In the genomic region with DNA sequence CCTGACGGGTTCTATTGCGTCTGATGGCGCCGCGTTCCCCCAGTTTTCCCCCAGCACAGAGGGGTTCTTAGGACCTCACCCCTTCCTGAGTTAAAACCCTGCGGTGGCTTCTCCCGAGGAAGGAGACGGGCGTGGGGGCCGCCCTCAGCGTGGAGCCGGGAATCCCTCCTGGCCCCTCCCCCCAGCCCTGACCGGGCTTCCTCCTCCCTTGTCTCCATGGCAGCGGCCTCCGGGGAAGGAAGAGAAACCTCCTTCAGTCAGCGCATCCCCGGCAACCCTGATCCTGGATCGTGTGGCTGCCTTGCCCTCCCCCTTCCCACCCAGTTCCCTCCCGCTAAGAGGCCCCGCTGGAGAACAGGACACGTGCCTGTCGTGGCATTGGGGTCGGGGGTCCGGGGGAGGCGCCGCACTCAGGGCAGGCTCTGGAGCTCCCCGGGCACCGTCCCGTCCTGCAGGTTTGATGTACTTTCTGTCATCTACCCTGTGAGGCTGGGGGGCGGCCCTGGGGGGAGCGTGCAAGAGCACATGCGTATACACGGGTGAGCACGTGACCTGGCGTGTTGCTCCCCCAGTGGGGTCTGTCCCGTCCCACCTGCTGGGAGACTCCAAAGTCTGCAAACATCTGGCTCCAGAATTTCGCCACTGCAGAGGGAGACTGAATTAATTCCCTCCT, we compare ENCODE assay signal across 8 cellular contexts. TPM values are rescaled to one million over a fixed set of nuclear protein-coding genes. Genes with fewer than 3 reads are reported as not detected.
DNase-seq lines count a peak whose midpoint lies in the region; ATAC-seq and TF ChIP-seq lines count a peak whose summit lies in the region.

No MANE protein-coding gene starts in this region.

- no peak overlapping the region for H3K27ac ChIP-seq in SK-N-SH (ENCODE audit: low read depth in 2 of 2, low read length in 1 of 2)
- H3K27ac ChIP-seq in stomach = peak overlapping the region in 4 of 5 donors; percentile 73 to 85 (median 78)

- H3K36me3 Mint-ChIP-seq in activated CD8-positive, alpha-beta T cell treated with anti-CD3 and anti-CD28 coated beads for 36 hours (ENCODE audit: low read depth) = no peaks in the 10 kb centered on the region

- H3K9ac ChIP-seq in SK-N-SH = no peak overlapping the region

- no peak for TF ChIP-seq POLR2A in stomach (IDR thresholded peaks at IDR 0.05)

- CTCF ChIA-PET in SK-N-SH (lab: Yijun Ruan, JAX) = no interaction called here
- CTCF ChIA-PET in activated CD8-positive, alpha-beta T cell treated with anti-CD3 and anti-CD28 coated beads for 36 hours (lab: Charles Lee) = no interaction called here

- H3K27me3 Mint-ChIP-seq in activated CD8-positive, alpha-beta T cell treated with anti-CD3 and anti-CD28 coated beads for 36 hours = no peaks in the 10 kb centered on the region

- H3K79me2 ChIP-seq in SK-N-SH (ENCODE audit: insufficient read depth) = no peaks in the 10 kb centered on the region

- DNase-seq in HCEC 1CT (peak; percentile 35), SK-N-SH (peak; percentile 55), left ventricle myocardium superior (peak; percentile 63), stomach (no peak), middle frontal gyrus (ENCODE audit: extremely low spot score, low spot score) (no peak)
- no peak for DNase-seq in activated CD8-positive, alpha-beta T cell treated with anti-CD3 and anti-CD28 coated beads for 36 hours

- H3F3A ChIP-seq in SK-N-SH (replicated peaks; ENCODE audit: insufficient read depth) = no peaks in the 10 kb centered on the region

- H3K36me3 ChIP-seq in SK-N-SH (replicated peaks in 1 of 2; ENCODE audit: control insufficient read depth in 1 of 2, insufficient read depth in 2 of 2, low read length in 1 of 2) (no peaks in the 10 kb centered on the region), stomach (peaks cover 0 to 11% (median 0%) of the 10 kb centered on the region in 4 donors)

- peaks cover 0 to 17% of the 10 kb centered on the region in 2 experiments; a peak in 2 of 4 replicates for H3K4me1 ChIP-seq in SK-N-SH (ENCODE audit: control insufficient read depth in 1 of 2, insufficient read depth in 2 of 2, low read depth in 1 of 2, low read length in 1 of 2)
- H3K4me1 ChIP-seq in stomach = peaks cover 30 to 53% (median 40%) of the 10 kb centered on the region in 4 donors

- peak; percentile 47 for ATAC-seq in left ventricle myocardium superior
- ATAC-seq in HG03457 (IDR thresholded peaks at IDR 0.05; ENCODE audit: unreplicated experiment) = no peak
- ATAC-seq in activated CD8-positive, alpha-beta T cell treated with anti-CD3 and anti-CD28 coated beads for 36 hours = no peak
- no peak for ATAC-seq in HG03521 (IDR thresholded peaks at IDR 0.05; ENCODE audit: unreplicated experiment)

- H3K9me3 ChIP-seq in SK-N-SH = no peaks in the 10 kb centered on the region
- no peaks in the 10 kb centered on the region for H3K9me3 ChIP-seq in stomach

- no peak overlapping the region for H3K4me3 Mint-ChIP-seq in activated CD8-positive, alpha-beta T cell treated with anti-CD3 and anti-CD28 coated beads for 36 hours

- peaks cover 32% of the 10 kb centered on the region for H3K27me3 ChIP-seq in SK-N-SH (ENCODE audit: insufficient read depth)
- H3K27me3 ChIP-seq in stomach = peaks cover 0 to 40% (median 0%) of the 10 kb centered on the region in 3 donors

- no peaks in the 10 kb centered on the region for H3K9me2 ChIP-seq in SK-N-SH

- no peaks in the 10 kb centered on the region for H4K20me1 ChIP-seq in SK-N-SH (ENCODE audit: insufficient read depth)

- TF ChIP-seq EP300 in SK-N-SH (IDR thresholded peaks at IDR 0.05; ENCODE audit: borderline replicate concordance in 1 of 2, low read depth in 1 of 2, low read length in 1 of 2) = no peak
- no peak for TF ChIP-seq EP300 in stomach (IDR thresholded peaks at IDR 0.05)

- no peaks in the 10 kb centered on the region for H3K9me3 Mint-ChIP-seq in activated CD8-positive, alpha-beta T cell treated with anti-CD3 and anti-CD28 coated beads for 36 hours

- H3K27ac Mint-ChIP-seq in activated CD8-positive, alpha-beta T cell treated with anti-CD3 and anti-CD28 coated beads for 36 hours = no peak overlapping the region

- peak overlapping the region in 1 of 2 experiments; percentile 47; a peak in 1 of 4 replicates for H3K4me3 ChIP-seq in SK-N-SH (ENCODE audit: low read depth in 2 of 2, low read length in 1 of 2)
- H3K4me3 ChIP-seq in stomach = peak overlapping the region in 1 of 4 donors; percentile 27

- H3K4me1 Mint-ChIP-seq in activated CD8-positive, alpha-beta T cell treated with anti-CD3 and anti-CD28 coated beads for 36 hours (ENCODE audit: low read depth) = no peaks in the 10 kb centered on the region

- no peak overlapping the region for H2AFZ ChIP-seq in SK-N-SH (ENCODE audit: low read depth)

- WGBS in SK-N-SH (ENCODE audit: low lambda C conversion rate) = 31% methylated on average over 9 of the region's 37 CpGs
- WGBS in stomach, 5 donors = 54 to 64% (median 63%) methylated on average over 34 to 37 of the region's 37 CpGs

- TF ChIP-seq CTCF in SK-N-SH (IDR thresholded peaks at IDR 0.05) = no peak
- no peak for TF ChIP-seq CTCF in stomach (IDR thresholded peaks at IDR 0.05)
- no peak for TF ChIP-seq CTCF in activated CD8-positive, alpha-beta T cell treated with anti-CD3 and anti-CD28 coated beads for 36 hours (IDR thresholded peaks at IDR 0.05)

- no peak for TF ChIP-seq RAD21 in SK-N-SH (IDR thresholded peaks at IDR 0.05; ENCODE audit: low read length)

- POLR2A ChIA-PET in SK-N-SH (lab: Yijun Ruan, JAX) = no interaction called here
- POLR2A ChIA-PET in activated CD8-positive, alpha-beta T cell treated with anti-CD3 and anti-CD28 coated beads for 36 hours (lab: Charles Lee) = no interaction called here

- peak overlapping the region; percentile 86 for H3K4me2 ChIP-seq in SK-N-SH

- intact Hi-C loops in left ventricle myocardium superior (cut with micrococcal nuclease) (no loop called here), stomach (cut with DNase I; ENCODE audit: low total_unique reads) (no loop called here)
- intact Hi-C loops in activated CD8-positive, alpha-beta T cell treated with anti-CD3 and anti-CD28 coated beads for 36 hours (cut with micrococcal nuclease) = no loop called here

TF ChIP-seq in SK-N-SH, 30 proteins besides CTCF, POLR2A, EP300 and RAD21 (continues in another document):
- TF ChIP-seq TCF12 (IDR thresholded peaks at IDR 0.05) (no peak), SMC3 (IDR thresholded peaks at IDR 0.05; ENCODE audit: low read depth, low read length) (no peak), RCOR1 (IDR thresholded peaks at IDR 0.05; ENCODE audit: low read length) (no peak), RXRA (IDR thresholded peaks at IDR 0.05; ENCODE audit: borderline replicate concordance, low read depth) (no peak), JUND (IDR thresholded peaks at IDR 0.05) (no peak), ELF1 (IDR thresholded peaks at IDR 0.05) (no peak), FOXJ3 (CRISPR knock-in tag; IDR thresholded peaks at IDR 0.05) (no peak), CHD2 (IDR thresholded peaks at IDR 0.05; ENCODE audit: low read length, partially characterized antibody) (no peak), TEAD4 (IDR thresholded peaks at IDR 0.05; ENCODE audit: borderline replicate concordance, insufficient read depth) (no peak)

RNA-seq across cellular contexts. Expression of gene CACNA1H, which starts 30.5 kb away (rescaled TPM):
- polyA plus RNA-seq in SK-N-SH (2012; rRNA removed) = not detected in 2 replicates
- not detected in 2 replicates for polyA plus RNA-seq in SK-N-SH (2012; cell fraction: cytosol; rRNA removed)
- not detected in 2 replicates for polyA plus RNA-seq in SK-N-SH (2012; cell fraction: nucleus; rRNA removed)
- 3.2 TPM for total RNA-seq in left ventricle myocardium superior
- total RNA-seq in stomach = 10 to 100 TPM; 15.8 to 49.6 (median 33.3) TPM
- polyA plus RNA-seq in stomach = 10 to 100 TPM in 1 of 3 donors, 1 to 10 TPM in 2; 1.5 to 14.5 (median 4.2) TPM
- total RNA-seq in activated CD8-positive, alpha-beta T cell treated with anti-CD3 and anti-CD28 coated beads for 36 hours = under 1 TPM; 0.27 to 0.34 TPM

RNA-seq across cellular contexts. Expression of gene TPSG1, which starts 41.7 kb away (rescaled TPM):
- polyA plus RNA-seq in SK-N-SH (2012; rRNA removed) = not detected in 2 replicates
- not detected in 2 replicates for polyA plus RNA-seq in SK-N-SH (2012; cell fraction: cytosol; rRNA removed)
- 0.05 TPM in 1 of 2 replicates, not detected in the other for polyA plus RNA-seq in SK-N-SH (2012; cell fraction: nucleus; rRNA removed)
- total RNA-seq in left ventricle myocardium superior = not detected
- total RNA-seq in stomach = 10 to 100 TPM in 1 of 5 donors, not detected in 4; 22.9 TPM
- polyA plus RNA-seq in stomach = 1 to 10 TPM in 1 of 3 donors, under 1 TPM in 1, not detected in 1; 0.10 to 1.2 TPM
- total RNA-seq in activated CD8-positive, alpha-beta T cell treated with anti-CD3 and anti-CD28 coated beads for 36 hours = not detected

RNA-seq across cellular contexts. Expression of gene TPSB2, which starts 46.6 kb away (rescaled TPM):
- polyA plus RNA-seq in SK-N-SH (2012; rRNA removed) (not detected in 2 replicates), stomach (100 to 1,000 TPM in 1 of 3 donors, 10 to 100 TPM in 2; 19.0 to 164 (median 47.9) TPM)
- polyA plus RNA-seq in SK-N-SH (2012; cell fraction: cytosol; rRNA removed) = not detected in 2 replicates
- polyA plus RNA-seq in SK-N-SH (2012; cell fraction: nucleus; rRNA removed) = not detected in 2 replicates
- total RNA-seq in left ventricle myocardium superior (7.3 TPM), stomach (100 to 1,000 TPM in 2 of 5 donors, 10 to 100 TPM in 1, 1 to 10 TPM in 1, not detected in 1; 1.8 to 158 (median 70.5) TPM)
- not detected for total RNA-seq in activated CD8-positive, alpha-beta T cell treated with anti-CD3 and anti-CD28 coated beads for 36 hours

RNA-seq across cellular contexts. Expression of gene TPSAB1, which starts 57.1 kb away (rescaled TPM):
- polyA plus RNA-seq in SK-N-SH (2012; rRNA removed) (not detected in 2 replicates), stomach (100 to 1,000 TPM in 1 of 3 donors, 10 to 100 TPM in 2; 16.9 to 115 (median 32.1) TPM)
- not detected in 2 replicates for polyA plus RNA-seq in SK-N-SH (2012; cell fraction: cytosol; rRNA removed)
- polyA plus RNA-seq in SK-N-SH (2012; cell fraction: nucleus; rRNA removed) = 0.06 TPM in 1 of 2 replicates, not detected in the other
- total RNA-seq in left ventricle myocardium superior (4.3 TPM), stomach (100 to 1,000 TPM in 3 of 5 donors, 10 to 100 TPM in 2; 15.4 to 202 (median 110) TPM)
- not detected for total RNA-seq in activated CD8-positive, alpha-beta T cell treated with anti-CD3 and anti-CD28 coated beads for 36 hours

Comparison
In these comparisons a context has a peak if more than half of its experiments do, and no peak if none do; other contexts are left out.
1. DNase-seq: peak in HCEC 1CT (single experiment), SK-N-SH (single experiment) and left ventricle myocardium superior (single experiment); none in stomach (single experiment), activated CD8-positive, alpha-beta T cell treated with anti-CD3 and anti-CD28 coated beads for 36 hours (single experiment) and middle frontal gyrus (single experiment).
2. H3K27ac ChIP-seq: peak in stomach (4 of 5); none in SK-N-SH (0 of 2).